9 cellular contexts compared by ENCODE assay signal in genomic region chr1:116390195-116390594, GRCh38. TPM values are rescaled to one million over a fixed set of nuclear protein-coding genes. Genes with fewer than 3 reads are reported as not detected.
DNase-seq lines count a peak whose midpoint lies in the region; ATAC-seq and TF ChIP-seq lines count a peak whose summit lies in the region.
"Had no signal": no experiment of that assay in that cellular context is flagged by ENCODE, and none has a peak within 500 bp of the region (broad histone marks: within the 10 kb centered on the region; RNA-seq: fewer than 3 reads in every experiment).

No MANE protein-coding gene starts in this region.

- H3K27me3 Mint-ChIP-seq in Calu3 (ENCODE audit: unreplicated experiment): no peaks in the 10 kb centered on the region

- ATAC-seq in HG03432 (IDR thresholded peaks at IDR 0.05; ENCODE audit: unreplicated experiment) (peak; percentile 81), heart right ventricle (no peak)

- H3K27me3 ChIP-seq in thymus (ENCODE audit: control insufficient read depth, insufficient read depth): no peaks in the 10 kb centered on the region
- H3K27me3 ChIP-seq in heart right ventricle: no peaks in the 10 kb centered on the region

- peaks cover 15% of the 10 kb centered on the region for H3K4me1 Mint-ChIP-seq in Calu3 (ENCODE audit: low read depth, unreplicated experiment)

- no peak overlapping the region for H3K4me3 ChIP-seq in thymus (ENCODE audit: low read length)
- no peak overlapping the region for H3K4me3 ChIP-seq in heart right ventricle

- H3K9me3 Mint-ChIP-seq in Calu3 (ENCODE audit: low read depth, unreplicated experiment): no peaks in the 10 kb centered on the region

- H3K36me3 ChIP-seq in thymus (ENCODE audit: control insufficient read depth, insufficient read depth) (peaks cover 43% of the 10 kb centered on the region), heart right ventricle (peaks cover 0 to 100% (median 86%) of the 10 kb centered on the region in 9 donors)

- H3K4me1 ChIP-seq in thymus (ENCODE audit: control insufficient read depth, insufficient read depth, low read length): no peaks in the 10 kb centered on the region
- H3K4me1 ChIP-seq in heart right ventricle: peaks cover 0 to 31% (median 13%) of the 10 kb centered on the region in 9 donors

- WGBS in thymus: 95% methylated on average over 5 of the region's 5 CpGs
- 70 to 72% methylated on average over 5 of the region's 5 CpGs for WGBS in heart right ventricle, 2 donors

- CTCF ChIA-PET in Calu3 (lab: Charles Lee): no interaction called here

- H3K36me3 Mint-ChIP-seq in Calu3 (ENCODE audit: insufficient read depth, unreplicated experiment): peaks cover 74% of the 10 kb centered on the region

- no TSS peak for BruUV-seq in Calu3 (replicated peaks; lab: Mats Ljungman, UMichigan)

- peak overlapping the region; percentile 20 for H3K27ac ChIP-seq in thymus (ENCODE audit: low read depth)
- H3K27ac ChIP-seq in heart right ventricle: peak overlapping the region in 1 of 10 donors; percentile 17
- H3K27ac ChIP-seq: VCaP had no signal

- peak; percentile 51 for DNase-seq in stimulated activated naive CD4-positive, alpha-beta T cell treated with Interleukin-2 at 50 U/mL for 16 hours (lab: John Stamatoyannopoulos, UW)
- DNase-seq in stimulated activated naive CD4-positive, alpha-beta T cell (lab: John Stamatoyannopoulos, UW): no peak
- DNase-seq in activated gamma-delta T cell treated with anti-CD3 and anti-CD28 coated beads, Interleukin-2, amount 50 U/mL, for 16 hours (ENCODE audit: low read depth): peak; percentile 24
- no peak for DNase-seq in GOT3 (lab: John Stamatoyannopoulos, UW)
- no peak for DNase-seq in Calu3
- DNase-seq in heart right ventricle: no peak

- TF ChIP-seq CTCF in Calu3 (IDR thresholded peaks at IDR 0.05; ENCODE audit: unreplicated experiment): no peak
- TF ChIP-seq CTCF in heart right ventricle (IDR thresholded peaks at IDR 0.05): no peak

- H3K9me3 ChIP-seq in thymus (ENCODE audit: control insufficient read depth) (no peaks in the 10 kb centered on the region), heart right ventricle (no peaks in the 10 kb centered on the region)

- H3K27ac Mint-ChIP-seq in Calu3 (ENCODE audit: unreplicated experiment): no peak overlapping the region

- H3K4me3 Mint-ChIP-seq in Calu3 (ENCODE audit: low read depth, unreplicated experiment): no peak overlapping the region

- intact Hi-C loops in Calu3 (cut with micrococcal nuclease; ENCODE audit: unreplicated experiment): no loop called here
- intact Hi-C loops in heart right ventricle (cut with DNase I): no loop called here

RNA-seq across cellular contexts. Expression of gene ATP1A1, which starts 17.2 kb away (rescaled TPM):
- 146 TPM for polyA plus RNA-seq in thymus
- 457 and 484 TPM in 2 replicates for total RNA-seq in Calu3 (2022)
- total RNA-seq in heart right ventricle: 100 to 1,000 TPM; 153 to 403 (median 203) TPM
- 100 to 1,000 TPM in 1 of 2 donors, 10 to 100 TPM in 1; 73.6 to 624 TPM for polyA plus RNA-seq in heart right ventricle

Comparison
In these comparisons a context has a peak if more than half of its experiments do, and no peak if none do; other contexts are left out.
1. DNase-seq: peak in stimulated activated naive CD4-positive, alpha-beta T cell treated with Interleukin-2 at 50 U/mL for 16 hours (single experiment) and activated gamma-delta T cell treated with anti-CD3 and anti-CD28 coated beads, Interleukin-2, amount 50 U/mL, for 16 hours (single experiment); none in stimulated activated naive CD4-positive, alpha-beta T cell (0 of 6), GOT3 (single experiment), Calu3 (single experiment) and heart right ventricle (0 of 2).